2 cellular contexts compared by ENCODE assay signal in the genomic region with DNA sequence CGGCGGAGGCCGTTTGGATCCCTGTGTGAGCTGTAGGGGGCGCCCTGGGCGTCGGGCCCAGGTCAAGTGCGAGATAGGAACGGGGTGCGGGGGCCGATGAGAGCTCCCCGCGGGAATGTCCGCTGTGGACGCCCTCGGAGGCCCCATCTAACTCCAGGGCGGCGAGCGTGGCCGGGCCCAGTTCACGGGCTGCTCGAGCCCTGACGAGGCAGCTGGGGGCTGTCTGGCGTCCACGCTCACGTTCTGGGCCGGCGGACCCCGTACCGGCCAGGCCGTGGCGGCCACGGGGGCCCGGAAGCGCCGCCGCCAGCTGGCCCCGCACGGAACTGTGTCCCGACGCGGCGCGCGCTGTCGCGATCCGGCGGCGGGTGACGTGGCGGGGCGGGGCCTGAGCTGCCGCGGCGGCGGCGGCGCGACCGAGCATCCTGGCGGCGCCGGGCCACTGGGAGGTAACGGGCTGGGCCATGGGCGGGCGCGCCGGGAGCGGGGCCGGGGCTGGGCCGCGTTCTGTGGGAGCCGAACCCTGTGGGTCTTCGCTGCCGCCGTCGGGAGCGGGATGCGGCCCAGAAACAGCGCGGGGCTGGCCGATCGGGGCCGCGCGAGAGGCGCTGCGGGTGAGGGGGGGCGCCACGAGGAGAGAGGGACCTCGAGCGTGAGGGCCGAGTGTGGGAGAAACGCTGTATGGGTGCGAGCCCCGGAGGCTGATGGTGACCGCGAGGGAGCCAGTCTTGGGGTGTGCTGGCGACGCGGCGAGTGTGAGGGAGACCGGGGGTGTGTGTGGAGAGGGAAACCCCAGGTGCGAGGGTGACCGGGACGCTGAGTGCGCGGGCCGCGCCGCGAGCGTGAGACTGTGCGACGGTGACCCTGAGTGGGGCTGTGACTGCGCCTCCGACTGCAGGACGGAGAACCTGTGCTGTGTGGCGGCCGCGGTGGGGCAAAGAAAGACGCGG.
TF ChIP-seq lines count a peak whose summit lies in the region.

A gene (plus strand): TSS at position 399 of the 950 bp plus-strand sequence. CDS start 10,201 bp downstream, outside the sequence.

TF ChIP-seq in A549, 52 proteins besides CTCF, POLR2A, EP300 and RAD21 (continues in another document):
- TF ChIP-seq, protein P1, sequence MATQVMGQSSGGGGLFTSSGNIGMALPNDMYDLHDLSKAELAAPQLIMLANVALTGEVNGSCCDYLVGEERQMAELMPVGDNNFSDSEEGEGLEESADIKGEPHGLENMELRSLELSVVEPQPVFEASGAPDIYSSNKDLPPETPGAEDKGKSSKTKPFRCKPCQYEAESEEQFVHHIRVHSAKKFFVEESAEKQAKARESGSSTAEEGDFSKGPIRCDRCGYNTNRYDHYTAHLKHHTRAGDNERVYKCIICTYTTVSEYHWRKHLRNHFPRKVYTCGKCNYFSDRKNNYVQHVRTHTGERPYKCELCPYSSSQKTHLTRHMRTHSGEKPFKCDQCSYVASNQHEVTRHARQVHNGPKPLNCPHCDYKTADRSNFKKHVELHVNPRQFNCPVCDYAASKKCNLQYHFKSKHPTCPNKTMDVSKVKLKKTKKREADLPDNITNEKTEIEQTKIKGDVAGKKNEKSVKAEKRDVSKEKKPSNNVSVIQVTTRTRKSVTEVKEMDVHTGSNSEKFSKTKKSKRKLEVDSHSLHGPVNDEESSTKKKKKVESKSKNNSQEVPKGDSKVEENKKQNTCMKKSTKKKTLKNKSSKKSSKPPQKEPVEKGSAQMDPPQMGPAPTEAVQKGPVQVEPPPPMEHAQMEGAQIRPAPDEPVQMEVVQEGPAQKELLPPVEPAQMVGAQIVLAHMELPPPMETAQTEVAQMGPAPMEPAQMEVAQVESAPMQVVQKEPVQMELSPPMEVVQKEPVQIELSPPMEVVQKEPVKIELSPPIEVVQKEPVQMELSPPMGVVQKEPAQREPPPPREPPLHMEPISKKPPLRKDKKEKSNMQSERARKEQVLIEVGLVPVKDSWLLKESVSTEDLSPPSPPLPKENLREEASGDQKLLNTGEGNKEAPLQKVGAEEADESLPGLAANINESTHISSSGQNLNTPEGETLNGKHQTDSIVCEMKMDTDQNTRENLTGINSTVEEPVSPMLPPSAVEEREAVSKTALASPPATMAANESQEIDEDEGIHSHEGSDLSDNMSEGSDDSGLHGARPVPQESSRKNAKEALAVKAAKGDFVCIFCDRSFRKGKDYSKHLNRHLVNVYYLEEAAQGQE (IDR thresholded peaks at IDR 0.05): peak; percentile 47; the same call in 1 of the 2 replicates
- TF ChIP-seq NPAS2 (CRISPR knock-in tag; IDR thresholded peaks at IDR 0.05; ENCODE audit: borderline replicate concordance) (no peak), NFE2L2 (conservative IDR thresholded peaks at IDR 0.05; ENCODE audit: low read length) (no peak), BHLHE40 (IDR thresholded peaks at IDR 0.05; ENCODE audit: low read depth, low read length) (no peak), ZFP36 (IDR thresholded peaks at IDR 0.05; ENCODE audit: borderline replicate concordance, partially characterized antibody) (no peak), PHF8 (IDR thresholded peaks at IDR 0.05; ENCODE audit: borderline replicate concordance, low read depth) (peak; percentile 60), ZC3H11A (IDR thresholded peaks at IDR 0.05) (no peak), ZSCAN20 (CRISPR knock-in tag; IDR thresholded peaks at IDR 0.05) (no peak), MAFK (IDR thresholded peaks at IDR 0.05; ENCODE audit: partially characterized antibody) (no peak), HOXB13 (CRISPR knock-in tag; IDR thresholded peaks at IDR 0.05; ENCODE audit: low read depth) (no peak), MAZ (IDR thresholded peaks at IDR 0.05; ENCODE audit: borderline replicate concordance, low read depth, low read length) (no peak), RCOR1 (IDR thresholded peaks at IDR 0.05; ENCODE audit: low read depth, low read length) (no peak), CBX2 (IDR thresholded peaks at IDR 0.05; ENCODE audit: borderline replicate concordance, low read depth) (no peak)
- TF ChIP-seq, protein P2, sequence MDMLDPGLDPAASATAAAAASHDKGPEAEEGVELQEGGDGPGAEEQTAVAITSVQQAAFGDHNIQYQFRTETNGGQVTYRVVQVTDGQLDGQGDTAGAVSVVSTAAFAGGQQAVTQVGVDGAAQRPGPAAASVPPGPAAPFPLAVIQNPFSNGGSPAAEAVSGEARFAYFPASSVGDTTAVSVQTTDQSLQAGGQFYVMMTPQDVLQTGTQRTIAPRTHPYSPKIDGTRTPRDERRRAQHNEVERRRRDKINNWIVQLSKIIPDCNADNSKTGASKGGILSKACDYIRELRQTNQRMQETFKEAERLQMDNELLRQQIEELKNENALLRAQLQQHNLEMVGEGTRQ (IDR thresholded peaks at IDR 0.05): no peak
- TF ChIP-seq, protein P3, sequence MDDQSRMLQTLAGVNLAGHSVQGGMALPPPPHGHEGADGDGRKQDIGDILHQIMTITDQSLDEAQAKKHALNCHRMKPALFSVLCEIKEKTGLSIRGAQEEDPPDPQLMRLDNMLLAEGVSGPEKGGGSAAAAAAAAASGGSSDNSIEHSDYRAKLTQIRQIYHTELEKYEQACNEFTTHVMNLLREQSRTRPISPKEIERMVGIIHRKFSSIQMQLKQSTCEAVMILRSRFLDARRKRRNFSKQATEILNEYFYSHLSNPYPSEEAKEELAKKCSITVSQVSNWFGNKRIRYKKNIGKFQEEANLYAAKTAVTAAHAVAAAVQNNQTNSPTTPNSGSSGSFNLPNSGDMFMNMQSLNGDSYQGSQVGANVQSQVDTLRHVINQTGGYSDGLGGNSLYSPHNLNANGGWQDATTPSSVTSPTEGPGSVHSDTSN (IDR thresholded peaks at IDR 0.05): no peak; the same call in 1 of the 2 replicates
- TF ChIP-seq, protein P4, sequence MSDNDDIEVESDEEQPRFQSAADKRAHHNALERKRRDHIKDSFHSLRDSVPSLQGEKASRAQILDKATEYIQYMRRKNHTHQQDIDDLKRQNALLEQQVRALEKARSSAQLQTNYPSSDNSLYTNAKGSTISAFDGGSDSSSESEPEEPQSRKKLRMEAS (IDR thresholded peaks at IDR 0.05): peak; percentile 70
- TF ChIP-seq, protein P5, sequence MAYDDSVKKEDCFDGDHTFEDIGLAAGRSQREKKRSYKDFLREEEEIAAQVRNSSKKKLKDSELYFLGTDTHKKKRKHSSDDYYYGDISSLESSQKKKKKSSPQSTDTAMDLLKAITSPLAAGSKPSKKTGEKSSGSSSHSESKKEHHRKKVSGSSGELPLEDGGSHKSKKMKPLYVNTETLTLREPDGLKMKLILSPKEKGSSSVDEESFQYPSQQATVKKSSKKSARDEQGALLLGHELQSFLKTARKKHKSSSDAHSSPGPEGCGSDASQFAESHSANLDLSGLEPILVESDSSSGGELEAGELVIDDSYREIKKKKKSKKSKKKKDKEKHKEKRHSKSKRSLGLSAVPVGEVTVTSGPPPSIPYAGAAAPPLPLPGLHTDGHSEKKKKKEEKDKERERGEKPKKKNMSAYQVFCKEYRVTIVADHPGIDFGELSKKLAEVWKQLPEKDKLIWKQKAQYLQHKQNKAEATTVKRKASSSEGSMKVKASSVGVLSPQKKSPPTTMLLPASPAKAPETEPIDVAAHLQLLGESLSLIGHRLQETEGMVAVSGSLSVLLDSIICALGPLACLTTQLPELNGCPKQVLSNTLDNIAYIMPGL (CRISPR knock-in tag; IDR thresholded peaks at IDR 0.05; ENCODE audit: borderline replicate concordance): peak; percentile 88
- TF ChIP-seq, protein P6, sequence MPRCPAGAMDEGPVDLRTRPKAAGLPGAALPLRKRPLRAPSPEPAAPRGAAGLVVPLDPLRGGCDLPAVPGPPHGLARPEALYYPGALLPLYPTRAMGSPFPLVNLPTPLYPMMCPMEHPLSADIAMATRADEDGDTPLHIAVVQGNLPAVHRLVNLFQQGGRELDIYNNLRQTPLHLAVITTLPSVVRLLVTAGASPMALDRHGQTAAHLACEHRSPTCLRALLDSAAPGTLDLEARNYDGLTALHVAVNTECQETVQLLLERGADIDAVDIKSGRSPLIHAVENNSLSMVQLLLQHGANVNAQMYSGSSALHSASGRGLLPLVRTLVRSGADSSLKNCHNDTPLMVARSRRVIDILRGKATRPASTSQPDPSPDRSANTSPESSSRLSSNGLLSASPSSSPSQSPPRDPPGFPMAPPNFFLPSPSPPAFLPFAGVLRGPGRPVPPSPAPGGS (IDR thresholded peaks at IDR 0.05): peak; percentile 73; the same call in 2 of the 3 replicates

TF ChIP-seq in H1, 55 proteins besides CTCF, POLR2A, EP300 and RAD21:
- TF ChIP-seq SP1 (IDR thresholded peaks at IDR 0.05; ENCODE audit: low read depth, low read length) (no peak), SIRT6 (IDR thresholded peaks at IDR 0.05; ENCODE audit: low read length) (no peak), KDM4A (IDR thresholded peaks at IDR 0.05; ENCODE audit: low read depth, low read length, severe bottlenecking) (peak; percentile 89), SP2 (IDR thresholded peaks at IDR 0.05; ENCODE audit: low read length) (no peak), BACH1 (IDR thresholded peaks at IDR 0.05; ENCODE audit: low read length) (peak; percentile 73), CBX5 (IDR thresholded peaks at IDR 0.05; ENCODE audit: low read depth, low read length) (no peak), CTBP2 (IDR thresholded peaks at IDR 0.05; ENCODE audit: borderline replicate concordance, insufficient read depth, insufficient read length, low read length) (no peak), SAP30 (IDR thresholded peaks at IDR 0.05; ENCODE audit: insufficient read depth, insufficient replicate concordance, low read length) (no peak), TAF1 (IDR thresholded peaks at IDR 0.05; ENCODE audit: low read depth, low read length) (0 out of 2 replicates have a peak, but pooled peaks have one; percentile 4), MAFK (IDR thresholded peaks at IDR 0.05; ENCODE audit: low read depth, low read length) (no peak), TBP (IDR thresholded peaks at IDR 0.05; ENCODE audit: low read depth, low read length) (peak; percentile 2; the same call in 1 of the 2 replicates), POU5F1 (IDR thresholded peaks at IDR 0.05; ENCODE audit: low read depth, low read length) (no peak), CBX8 (IDR thresholded peaks at IDR 0.05; ENCODE audit: borderline replicate concordance, low read depth, low read length) (no peak), CREB1 (IDR thresholded peaks at IDR 0.05) (peak; percentile 64; the same call in 1 of the 2 replicates), NANOG (IDR thresholded peaks at IDR 0.05; ENCODE audit: insufficient read depth, low read depth, low read length, poor library complexity, severe bottlenecking) (no peak), BCL11A (IDR thresholded peaks at IDR 0.05; ENCODE audit: low read depth in 2 of 2, low read length in 2 of 2) (no peak), RXRA (IDR thresholded peaks at IDR 0.05; ENCODE audit: insufficient read depth, low read depth, low read length) (no peak), TCF12 (IDR thresholded peaks at IDR 0.05; ENCODE audit: low read depth, low read length) (no peak), PHF8 (conservative IDR thresholded peaks at IDR 0.05; ENCODE audit: low read depth, low read length) (peak; percentile 71), POLR2AphosphoS5 (IDR thresholded peaks at IDR 0.05; ENCODE audit: low read depth, low read length) (peak; percentile 53; the same call in 1 of the 2 replicates), SP4 (IDR thresholded peaks at IDR 0.05; ENCODE audit: low read length) (no peak), ASH2L (IDR thresholded peaks at IDR 0.05; ENCODE audit: low read length) (peak; percentile 36)
- TF ChIP-seq, protein P2 (IDR thresholded peaks at IDR 0.05; ENCODE audit: low read length): no peak
- TF ChIP-seq, protein P4 (IDR thresholded peaks at IDR 0.05): peak; percentile 30; the same call in 1 of the 2 replicates
- TF ChIP-seq, protein P7, sequence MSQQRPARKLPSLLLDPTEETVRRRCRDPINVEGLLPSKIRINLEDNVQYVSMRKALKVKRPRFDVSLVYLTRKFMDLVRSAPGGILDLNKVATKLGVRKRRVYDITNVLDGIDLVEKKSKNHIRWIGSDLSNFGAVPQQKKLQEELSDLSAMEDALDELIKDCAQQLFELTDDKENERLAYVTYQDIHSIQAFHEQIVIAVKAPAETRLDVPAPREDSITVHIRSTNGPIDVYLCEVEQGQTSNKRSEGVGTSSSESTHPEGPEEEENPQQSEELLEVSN (IDR thresholded peaks at IDR 0.05): peak; percentile 59
